ENCODE assay signal across 1 cellular context in genomic region chr22:32686354-32686753, GRCh38.
TF ChIP-seq lines count a peak whose summit lies in the region.

No MANE protein-coding gene starts in this region.

TF ChIP-seq in HEK293, 187 proteins besides CTCF, POLR2A, EP300 and RAD21 (continued from another document):
- TF ChIP-seq ZSCAN5A (tag by site-specific recombination; IDR thresholded peaks at IDR 0.05) (no peak), ZNF2 (tag by site-specific recombination; IDR thresholded peaks at IDR 0.05) (no peak), ZNF621 (tag by site-specific recombination; IDR thresholded peaks at IDR 0.05) (no peak), ZNF146 (tag by site-specific recombination; IDR thresholded peaks at IDR 0.05) (no peak), ZNF133 (tag by site-specific recombination; IDR thresholded peaks at IDR 0.05) (no peak)
